Comparison of ENCODE assay signal across 17 cellular contexts in the genomic region with DNA sequence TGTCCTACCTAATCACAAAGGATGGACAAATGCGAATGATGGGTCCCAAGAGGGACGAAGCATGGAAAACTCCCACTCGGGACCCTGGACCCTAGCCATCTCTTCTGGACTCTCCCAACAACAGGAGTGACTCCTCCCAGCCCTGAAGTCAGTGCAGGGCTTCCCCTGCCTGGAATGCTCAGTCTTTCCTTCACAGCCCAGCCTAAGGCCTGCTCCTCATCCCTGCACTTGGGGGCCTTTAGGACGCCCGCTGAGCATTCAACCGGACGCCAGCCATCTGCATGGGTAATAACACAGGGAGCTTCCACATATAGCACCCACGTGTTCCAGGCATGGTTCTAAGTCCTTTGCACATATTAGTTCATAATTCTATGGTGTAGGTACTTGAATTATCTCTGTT.
DNase-seq lines count a peak whose midpoint lies in the region; FAIRE-seq and TF ChIP-seq lines count a peak whose summit lies in the region.
"Had no signal": no experiment of that assay in that cellular context is flagged by ENCODE, and none has a peak within 500 bp of the region (broad histone marks: within the 10 kb centered on the region; RNA-seq: fewer than 3 reads in every experiment).

No MANE protein-coding gene starts in this region.

- FAIRE-seq in kidney (lab: Jason Lieb, UNC) (no peak), GM12891 (lab: Jason Lieb, UNC) (no peak)
- FAIRE-seq: GM19239, H54 had no signal

- peaks cover 3% of the 10 kb centered on the region for H3K9me3 Mint-ChIP-seq in chondrocyte (ENCODE audit: low read depth)

- TF ChIP-seq CTCF in chondrocyte (IDR thresholded peaks at IDR 0.05) (no peak), kidney (IDR thresholded peaks at IDR 0.05; ENCODE audit: borderline replicate concordance, extremely low read depth, insufficient read depth) (no peak), sigmoid colon (IDR thresholded peaks at IDR 0.05) (no peak)

- DNase-seq in NCI-H2171 treated with DMSO at 0.1 percent for 48 hours (lab: John Stamatoyannopoulos, UW) (peak; percentile 55), NCI-H2171 (lab: John Stamatoyannopoulos, UW) (no peak), chondrocyte (ENCODE audit: low spot score) (peak; percentile 49), kidney (peak; percentile 42), sigmoid colon (peak; percentile 45), GM12891 (ENCODE audit: insufficient read length, low spot score) (no peak), C1 segment of cervical spinal cord (lab: John Stamatoyannopoulos, UW) (no peak), NAMALWA (ENCODE audit: low spot score) (no peak)
- DNase-seq: ACHN; Calu3; CD4-positive, alpha-beta T cell; DND-41; GDM1 had no signal

- no peak for TF ChIP-seq POLR2A in sigmoid colon (IDR thresholded peaks at IDR 0.05)
- no peak for TF ChIP-seq POLR2A in GM12891 (IDR thresholded peaks at IDR 0.05; ENCODE audit: low read depth, low read length)

- H3K36me3 ChIP-seq in kidney (ENCODE audit: control insufficient read depth in 1 of 2, insufficient read depth in 2 of 2, low read length in 2 of 2) (no peaks in the 10 kb centered on the region), sigmoid colon (no peaks in the 10 kb centered on the region)
- H3K36me3 ChIP-seq: BLaER1 treated with 17β-estradiol and CSF1 and Interleukin-3, amounts not matched to agents 10 nM and 100 nM had no signal

- H3K4me1 ChIP-seq in kidney (ENCODE audit: control insufficient read depth in 1 of 2, insufficient read depth in 1 of 2, low read depth in 1 of 2, low read length in 2 of 2) (no peaks in the 10 kb centered on the region), sigmoid colon (peaks cover 0 to 71% (median 51%) of the 10 kb centered on the region in 4 donors)

- H3K27me3 ChIP-seq in sigmoid colon, result no peaks in the 10 kb centered on the region

- no peak overlapping the region for H3K27ac ChIP-seq in kidney (ENCODE audit: low read depth in 2 of 2, low read length in 2 of 2)
- H3K27ac ChIP-seq in sigmoid colon, result peak overlapping the region in 3 of 4 donors; percentile 91 to 96 (median 95)
- H3K27ac ChIP-seq: BLaER1 treated with 17β-estradiol and CSF1 and Interleukin-3, amounts not matched to agents 10 nM and 100 nM; HL-60 had no signal

- H3K4me1 Mint-ChIP-seq in chondrocyte (ENCODE audit: low read depth), result peaks cover 38% of the 10 kb centered on the region

- H3K27me3 Mint-ChIP-seq in chondrocyte (ENCODE audit: low read depth), result no peaks in the 10 kb centered on the region
- H3K27me3 Mint-ChIP-seq: CD4-positive, alpha-beta T cell had no signal

- WGBS in sigmoid colon, 2 donors, result 91% methylated on average over 8 of the region's 8 CpGs

- peaks cover 3% of the 10 kb centered on the region for H3K36me3 Mint-ChIP-seq in chondrocyte (ENCODE audit: low read depth)

- H3K9ac ChIP-seq in kidney (ENCODE audit: low read length in 2 of 2), result no peak overlapping the region
- H3K9ac ChIP-seq: BLaER1 treated with 17β-estradiol and CSF1 and Interleukin-3, amounts not matched to agents 10 nM and 100 nM had no signal

- no peak overlapping the region for H3K4me3 ChIP-seq in kidney (ENCODE audit: low read length in 2 of 2)
- no peak overlapping the region for H3K4me3 ChIP-seq in sigmoid colon
- H3K4me3 ChIP-seq: BLaER1 treated with 17β-estradiol and CSF1 and Interleukin-3, amounts not matched to agents 10 nM and 100 nM had no signal

- no peak for TF ChIP-seq EP300 in sigmoid colon (IDR thresholded peaks at IDR 0.05)

- H3K27ac Mint-ChIP-seq in chondrocyte (ENCODE audit: unreplicated experiment), result no peak overlapping the region
- H3K27ac Mint-ChIP-seq: CD4-positive, alpha-beta T cell had no signal

- intact Hi-C loops in kidney (cut with DNase I) (no loop called here), sigmoid colon (cut with DNase I) (loop anchor here (5.0 kb wide), 1 partner anchor 40 kb away; no protein-coding TSS in a partner anchor)

- H3K4me3 Mint-ChIP-seq in chondrocyte (ENCODE audit: unreplicated experiment), result no peak overlapping the region
- H3K4me3 Mint-ChIP-seq: CD4-positive, alpha-beta T cell had no signal

- H3K9me3 ChIP-seq in kidney (ENCODE audit: control insufficient read depth in 1 of 2, low read length in 2 of 2), result peaks cover 3 to 9% of the 10 kb centered on the region in 2 donors
- H3K9me3 ChIP-seq in sigmoid colon, result peaks cover 0 to 4% (median 0%) of the 10 kb centered on the region in 4 donors

TF ChIP-seq in GM12891, 5 proteins besides CTCF, POLR2A, EP300 and RAD21:
- TF ChIP-seq TAF1 (IDR thresholded peaks at IDR 0.05; ENCODE audit: low read depth, low read length) (no peak), POU2F2 (IDR thresholded peaks at IDR 0.05; ENCODE audit: low read depth, low read length) (no peak), SPI1 (IDR thresholded peaks at IDR 0.05; ENCODE audit: low read depth, low read length) (no peak), PAX5 (IDR thresholded peaks at IDR 0.05; ENCODE audit: insufficient read depth, low read length, severe bottlenecking) (no peak), POLR2AphosphoS5 (IDR thresholded peaks at IDR 0.05; ENCODE audit: low read depth, low read length) (no peak)

Comparison
In these comparisons a context has a peak if more than half of its experiments do, and no peak if none do; other contexts are left out.
1. DNase-seq: peak in NCI-H2171 treated with DMSO at 0.1 percent for 48 hours (single experiment), chondrocyte (single experiment), kidney (single experiment) and sigmoid colon (single experiment); none in NCI-H2171 (single experiment), GM12891 (single experiment), C1 segment of cervical spinal cord (0 of 14) and NAMALWA (single experiment).
2. H3K27ac ChIP-seq: peak in sigmoid colon (3 of 4); none in kidney (0 of 2).